In the genomic region with DNA sequence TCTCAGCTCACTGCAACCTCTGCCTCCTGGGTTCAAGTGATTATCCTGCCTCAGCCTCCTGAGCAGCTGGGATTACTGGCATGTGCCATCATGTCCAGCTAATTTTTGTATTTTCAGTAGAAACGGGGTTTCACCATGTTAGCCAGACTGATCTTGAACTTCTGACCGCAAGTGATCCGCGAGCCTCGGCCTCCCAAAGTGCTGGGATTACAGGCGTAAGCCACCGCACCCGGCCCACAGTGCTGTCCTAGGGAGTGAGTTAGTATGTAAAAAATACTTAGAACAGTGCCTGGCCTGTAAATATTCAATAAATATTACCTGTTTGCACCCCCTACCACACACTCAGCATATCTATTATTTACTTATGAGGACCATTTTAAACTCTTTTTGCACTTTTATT, we compare ENCODE assay signal across 7 cellular contexts. TPM values are rescaled to one million over a fixed set of nuclear protein-coding genes. Genes with fewer than 3 reads are reported as not detected.
"Had no signal": no experiment of that assay in that cellular context is flagged by ENCODE, and none has a peak within 500 bp of the region (broad histone marks: within the 10 kb centered on the region; RNA-seq: fewer than 3 reads in every experiment).

No MANE protein-coding gene starts in this region.

RNA-seq across cellular contexts. Expression of a gene that starts 38.5 kb away (rescaled TPM):
- total RNA-seq: GM23248, GM23338, H1, H4, H7, H9, HFFc6 had no signal
- polyA plus RNA-seq: GM23248, GM23338, H1 had no signal
